ENCODE assay signal across 8 cellular contexts in genomic region chr17:83050651-83051422, GRCh38. TPM values are rescaled to one million over a fixed set of nuclear protein-coding genes. Genes with fewer than 3 reads are reported as not detected.
DNase-seq lines count a peak whose midpoint lies in the region; ATAC-seq lines count a peak whose summit lies in the region.

No MANE protein-coding gene starts in this region.

- peak overlapping the region; percentile 83 for H3K4me3 Mint-ChIP-seq in activated T-cell treated with anti-CD3 and anti-CD28 coated beads, Interleukin-2, amount 50 U/mL, for 24 hours
- peak overlapping the region; percentile 80 for H3K4me3 Mint-ChIP-seq in activated CD4-positive, alpha-beta memory T cell treated with anti-CD3 and anti-CD28 coated beads, Interleukin-2, amount 10 ng/mL, durations not matched to agents 7 days and 5 days

- H3K36me3 Mint-ChIP-seq in activated T-cell treated with anti-CD3 and anti-CD28 coated beads, Interleukin-2, amount 50 U/mL, for 24 hours (ENCODE audit: low read depth) = peaks cover 19% of the 10 kb centered on the region
- H3K36me3 Mint-ChIP-seq in activated CD4-positive, alpha-beta memory T cell treated with anti-CD3 and anti-CD28 coated beads, Interleukin-2, amount 10 ng/mL, durations not matched to agents 7 days and 5 days (ENCODE audit: low read depth) = peaks cover 18% of the 10 kb centered on the region

- H3K27me3 Mint-ChIP-seq in activated T-cell treated with anti-CD3 and anti-CD28 coated beads, Interleukin-2, amount 50 U/mL, for 24 hours = no peaks in the 10 kb centered on the region
- no peaks in the 10 kb centered on the region for H3K27me3 Mint-ChIP-seq in activated CD4-positive, alpha-beta memory T cell treated with anti-CD3 and anti-CD28 coated beads, Interleukin-2, amount 10 ng/mL, durations not matched to agents 7 days and 5 days

- POLR2A ChIA-PET in activated CD4-positive, alpha-beta memory T cell treated with anti-CD3 and anti-CD28 coated beads, Interleukin-2, amount 10 ng/mL, durations not matched to agents 7 days and 5 days (lab: Charles Lee) = interaction anchor here (0.7 to 1.6 kb wide), 11 partner anchors 10 to 166 kb away, joined by 3 to 7 read pairs (median 3); no protein-coding TSS in a partner anchor

- peaks cover 48% of the 10 kb centered on the region for H3K4me1 Mint-ChIP-seq in activated T-cell treated with anti-CD3 and anti-CD28 coated beads, Interleukin-2, amount 50 U/mL, for 24 hours (ENCODE audit: low read depth)
- H3K4me1 Mint-ChIP-seq in activated CD4-positive, alpha-beta memory T cell treated with anti-CD3 and anti-CD28 coated beads, Interleukin-2, amount 10 ng/mL, durations not matched to agents 7 days and 5 days = peaks cover 63% of the 10 kb centered on the region

- peak; percentile 35 for DNase-seq in activated T-cell treated with anti-CD3 and anti-CD28 coated beads, Interleukin-2, amount 50 U/mL, for 24 hours
- no peak for DNase-seq in activated T-cell treated with anti-CD3 and anti-CD28 coated beads, Interleukin-2, amount 50 U/mL, for 1 hour
- DNase-seq in activated CD4-positive, alpha-beta memory T cell treated with anti-CD3 and anti-CD28 coated beads, Interleukin-2, amount 10 ng/mL, durations not matched to agents 7 days and 5 days = peak; percentile 15
- peak; percentile 25 for DNase-seq in stimulated activated CD8-positive, alpha-beta memory T cell treated with anti-CD3 and anti-CD28 coated beads, Interleukin-4, amount 100 ng/mL, for 48 hours
- DNase-seq in amniotic stem cell (lab: John Stamatoyannopoulos, UW) (no peak), NCI-H524 (lab: John Stamatoyannopoulos, UW) (no peak)

- H3K9me3 Mint-ChIP-seq in activated T-cell treated with anti-CD3 and anti-CD28 coated beads, Interleukin-2, amount 50 U/mL, for 24 hours = no peaks in the 10 kb centered on the region
- H3K9me3 Mint-ChIP-seq in activated CD4-positive, alpha-beta memory T cell treated with anti-CD3 and anti-CD28 coated beads, Interleukin-2, amount 10 ng/mL, durations not matched to agents 7 days and 5 days = peaks cover 6% of the 10 kb centered on the region

- H3K27ac Mint-ChIP-seq in activated T-cell treated with anti-CD3 and anti-CD28 coated beads, Interleukin-2, amount 50 U/mL, for 24 hours = peak overlapping the region; percentile 89
- peak overlapping the region; percentile 71 for H3K27ac Mint-ChIP-seq in activated CD4-positive, alpha-beta memory T cell treated with anti-CD3 and anti-CD28 coated beads, Interleukin-2, amount 10 ng/mL, durations not matched to agents 7 days and 5 days

- ATAC-seq in GM19397 (IDR thresholded peaks at IDR 0.05; ENCODE audit: unreplicated experiment) = no peak

- H3K4me3 ChIP-seq in iPS-11a (ENCODE audit: low read depth, low read length) = peak overlapping the region; percentile 49

- CTCF ChIA-PET in activated CD4-positive, alpha-beta memory T cell treated with anti-CD3 and anti-CD28 coated beads, Interleukin-2, amount 10 ng/mL, durations not matched to agents 7 days and 5 days (lab: Charles Lee) = no interaction called here

RNA-seq across cellular contexts. Expression of gene METRNL, which starts 28.6 kb away (rescaled TPM):
- total RNA-seq in activated CD4-positive, alpha-beta memory T cell treated with anti-CD3 and anti-CD28 coated beads, Interleukin-2, amount 10 ng/mL, durations not matched to agents 7 days and 5 days = 10 to 100 TPM; 27.3 to 28.1 TPM

Comparison
In these comparisons a context has a peak if more than half of its experiments do, and no peak if none do; other contexts are left out.
1. DNase-seq: peak in activated T-cell treated with anti-CD3 and anti-CD28 coated beads, Interleukin-2, amount 50 U/mL, for 24 hours (single experiment), activated CD4-positive, alpha-beta memory T cell treated with anti-CD3 and anti-CD28 coated beads, Interleukin-2, amount 10 ng/mL, durations not matched to agents 7 days and 5 days (single experiment) and stimulated activated CD8-positive, alpha-beta memory T cell treated with anti-CD3 and anti-CD28 coated beads, Interleukin-4, amount 100 ng/mL, for 48 hours (single experiment); none in activated T-cell treated with anti-CD3 and anti-CD28 coated beads, Interleukin-2, amount 50 U/mL, for 1 hour (single experiment), amniotic stem cell (single experiment) and NCI-H524 (0 of 2).